Comparison of ENCODE assay signal across 24 cellular contexts in genomic region chr18:7658701-7659100, GRCh38.
"Had no signal": no experiment of that assay in that cellular context is flagged by ENCODE, and none has a peak within 500 bp of the region (broad histone marks: within the 10 kb centered on the region; RNA-seq: fewer than 3 reads in every experiment).

No MANE protein-coding gene starts in this region.

- H3K27ac Mint-ChIP-seq: activated B cell treated with CpG ODN at 0.5 μM for 24 hours; activated CD4-positive, alpha-beta memory T cell treated with anti-CD3 and anti-CD28 coated beads for 36 hours; activated CD8-positive, alpha-beta memory T cell treated with anti-CD3 and anti-CD28 coated beads, Interleukin-2, amount 10 ng/mL, durations not matched to agents 7 days and 5 days; activated naive CD8-positive, alpha-beta T cell treated with anti-CD3 and anti-CD28 coated beads for 36 hours; activated T-helper 17 cell treated with anti-CD3 and anti-CD28 coated beads, Interleukin-2, amount 50 U/mL, for 72 hours; memory B cell; naive thymus-derived CD4-positive, alpha-beta T cell; neural progenitor cell; T-cell had no signal

- H3K27ac ChIP-seq: coronary artery, neural progenitor cell, ovary, psoas muscle, stomach, upper lobe of left lung had no signal

- H3K36me3 Mint-ChIP-seq: activated CD4-positive, alpha-beta memory T cell treated with anti-CD3 and anti-CD28 coated beads for 36 hours; activated CD8-positive, alpha-beta memory T cell treated with anti-CD3 and anti-CD28 coated beads, Interleukin-2, amount 10 ng/mL, durations not matched to agents 7 days and 5 days; activated naive CD8-positive, alpha-beta T cell treated with anti-CD3 and anti-CD28 coated beads for 36 hours; memory B cell; naive thymus-derived CD4-positive, alpha-beta T cell; neural progenitor cell; T-cell had no signal

- H3K9me3 ChIP-seq: ovary, psoas muscle, SK-N-SH, stomach, upper lobe of left lung had no signal

- ATAC-seq: activated CD8-positive, alpha-beta memory T cell treated with anti-CD3 and anti-CD28 coated beads, Interleukin-2, amount 10 ng/mL, durations not matched to agents 7 days and 5 days; activated T-helper 17 cell treated with anti-CD3 and anti-CD28 coated beads, Interleukin-2, amount 50 U/mL, for 72 hours; naive thymus-derived CD4-positive, alpha-beta T cell; psoas muscle; right cardiac atrium; T-cell had no signal

- H3K36me3 ChIP-seq: neural progenitor cell, ovary, upper lobe of left lung had no signal

- H3K27me3 Mint-ChIP-seq: activated B cell treated with CpG ODN at 0.5 μM for 24 hours; activated CD4-positive, alpha-beta memory T cell treated with anti-CD3 and anti-CD28 coated beads for 36 hours; activated CD8-positive, alpha-beta memory T cell treated with anti-CD3 and anti-CD28 coated beads, Interleukin-2, amount 10 ng/mL, durations not matched to agents 7 days and 5 days; activated naive CD8-positive, alpha-beta T cell treated with anti-CD3 and anti-CD28 coated beads for 36 hours; activated T-helper 17 cell treated with anti-CD3 and anti-CD28 coated beads, Interleukin-2, amount 50 U/mL, for 72 hours; brain; memory B cell; T-cell had no signal

- DNase-seq: activated B cell treated with CpG ODN at 0.5 μM for 24 hours; activated CD4-positive, alpha-beta memory T cell treated with anti-CD3 and anti-CD28 coated beads for 36 hours; activated CD4-positive, alpha-beta T cell treated with anti-CD3 and anti-CD28 coated beads for 4 hours; activated CD8-positive, alpha-beta memory T cell treated with anti-CD3 and anti-CD28 coated beads, Interleukin-2, amount 10 ng/mL, durations not matched to agents 7 days and 5 days; activated naive CD4-positive, alpha-beta T cell; activated naive CD8-positive, alpha-beta T cell treated with anti-CD3 and anti-CD28 coated beads for 36 hours; activated T-cell treated with anti-CD3 and anti-CD28 coated beads, Interleukin-2, amount 50 U/mL, for 1 hour; amygdala; hypothalamus; kidney glomerular epithelial cell; naive thymus-derived CD4-positive, alpha-beta T cell; ovary; psoas muscle; right cardiac atrium; SK-N-SH; stomach; T-cell; upper lobe of left lung had no signal

- H3K9me3 Mint-ChIP-seq: activated B cell treated with CpG ODN at 0.5 μM for 24 hours; activated naive CD8-positive, alpha-beta T cell treated with anti-CD3 and anti-CD28 coated beads for 36 hours; activated T-helper 17 cell treated with anti-CD3 and anti-CD28 coated beads, Interleukin-2, amount 50 U/mL, for 72 hours; central memory CD8-positive, alpha-beta T cell had no signal

- H3K27me3 ChIP-seq: neural progenitor cell, ovary, stomach, upper lobe of left lung had no signal

- H3K4me2 ChIP-seq: neural progenitor cell, SK-N-SH had no signal

- H3K4me3 ChIP-seq: coronary artery, neural progenitor cell, ovary, psoas muscle, stomach, upper lobe of left lung had no signal

- H2AFZ ChIP-seq: neural progenitor cell had no signal

- H3K9ac ChIP-seq: neural progenitor cell, SK-N-SH had no signal

- H3K4me3 Mint-ChIP-seq: activated B cell treated with CpG ODN at 0.5 μM for 24 hours; activated CD4-positive, alpha-beta memory T cell treated with anti-CD3 and anti-CD28 coated beads for 36 hours; activated CD8-positive, alpha-beta memory T cell treated with anti-CD3 and anti-CD28 coated beads, Interleukin-2, amount 10 ng/mL, durations not matched to agents 7 days and 5 days; activated naive CD8-positive, alpha-beta T cell treated with anti-CD3 and anti-CD28 coated beads for 36 hours; activated T-helper 17 cell treated with anti-CD3 and anti-CD28 coated beads, Interleukin-2, amount 50 U/mL, for 72 hours; brain; central memory CD8-positive, alpha-beta T cell; memory B cell; naive thymus-derived CD4-positive, alpha-beta T cell; neural progenitor cell; T-cell had no signal

- H3K4me1 Mint-ChIP-seq: activated B cell treated with CpG ODN at 0.5 μM for 24 hours; activated CD8-positive, alpha-beta memory T cell treated with anti-CD3 and anti-CD28 coated beads, Interleukin-2, amount 10 ng/mL, durations not matched to agents 7 days and 5 days; activated naive CD8-positive, alpha-beta T cell treated with anti-CD3 and anti-CD28 coated beads for 36 hours; activated T-helper 17 cell treated with anti-CD3 and anti-CD28 coated beads, Interleukin-2, amount 50 U/mL, for 72 hours; central memory CD8-positive, alpha-beta T cell; memory B cell; naive thymus-derived CD4-positive, alpha-beta T cell; T-cell had no signal

- H3K9me2 ChIP-seq: SK-N-SH had no signal
